8 cellular contexts compared by ENCODE assay signal in genomic region chr1:10909697-10910489, GRCh38.
A peak's percentile ranks its signal among the peaks of the same experiment; 100 is the strongest.
DNase-seq lines count a peak whose midpoint lies in the region; ATAC-seq, FAIRE-seq and TF ChIP-seq lines count a peak whose summit lies in the region.

No MANE protein-coding gene starts in this region.

- no peak for TF ChIP-seq POLR2A in stomach (IDR thresholded peaks at IDR 0.05)

- H3K4me3 ChIP-seq in DOHH2 (ENCODE audit: low read length), result no peak overlapping the region
- H3K4me3 ChIP-seq in mammary epithelial cell (replicated peaks in 1 of 3; ENCODE audit: insufficient read depth in 1 of 3, low read depth in 2 of 3, low read length in 3 of 3), result no peak overlapping the region
- no peak overlapping the region for H3K4me3 ChIP-seq in stomach

- no peaks in the 10 kb centered on the region for H3K36me3 ChIP-seq in DOHH2 (ENCODE audit: control insufficient read depth, low read length)
- no peaks in the 10 kb centered on the region for H3K36me3 ChIP-seq in mammary epithelial cell (ENCODE audit: insufficient read depth, low read length)
- no peaks in the 10 kb centered on the region for H3K36me3 ChIP-seq in stomach

- BruUV-seq in mammary epithelial cell (replicated peaks; lab: Mats Ljungman, UMichigan), result no TSS peak

- H3K27me3 ChIP-seq in DOHH2 (ENCODE audit: control insufficient read depth, low read length) (peaks cover 14% of the 10 kb centered on the region; the same call in 1 of the 2 replicates), mammary epithelial cell (ENCODE audit: insufficient read depth, low read length) (no peaks in the 10 kb centered on the region), stomach (peaks cover 0 to 19% (median 0%) of the 10 kb centered on the region in 3 donors)

- no peaks in the 10 kb centered on the region for H3K9me3 ChIP-seq in DOHH2 (ENCODE audit: control insufficient read depth, insufficient read depth, low read length)
- no peaks in the 10 kb centered on the region for H3K9me3 ChIP-seq in mammary epithelial cell (replicated peaks; ENCODE audit: insufficient read depth, low read length)
- H3K9me3 ChIP-seq in stomach, result no peaks in the 10 kb centered on the region

- CTCF ChIA-PET in mammary epithelial cell (lab: Charles Lee; ENCODE audit: low non-redundant PET), result interaction anchor here (0.5 kb wide), 1 partner anchor 52 kb away, joined by 4 read pairs; no protein-coding TSS in a partner anchor

- in situ Hi-C loops in mammary epithelial cell (cut with MboI; ENCODE audit: low sequenced_read_pairs in 2 of 2), result no loop called here

- H3K4me1 ChIP-seq in DOHH2 (ENCODE audit: control insufficient read depth, low read length), result peaks cover 7% of the 10 kb centered on the region
- peaks cover 9% of the 10 kb centered on the region for H3K4me1 ChIP-seq in mammary epithelial cell (ENCODE audit: insufficient read depth, low read length)
- H3K4me1 ChIP-seq in stomach, result peaks cover 0 to 5% (median 0%) of the 10 kb centered on the region in 4 donors

- H3K9me2 ChIP-seq in DOHH2 (replicated peaks; ENCODE audit: control insufficient read depth, low read length), result no peaks in the 10 kb centered on the region

- no peak overlapping the region for H2AFZ ChIP-seq in mammary epithelial cell (ENCODE audit: low read depth, low read length)

- 60% methylated on average over 11 of the region's 16 CpGs for WGBS in mammary epithelial cell (ENCODE audit: low coverage, missing lambda C conversion rate)
- WGBS in stomach, 5 donors, result 40 to 52% (median 44%) methylated on average over 14 to 16 of the region's 16 CpGs

- peak; percentile 95 for TF ChIP-seq CTCF in DOHH2 (IDR thresholded peaks at IDR 0.05; ENCODE audit: low read depth, low read length, poor library complexity, severe bottlenecking)
- peak; percentile 41 to 79 for TF ChIP-seq CTCF in mammary epithelial cell (conservative IDR thresholded peaks at IDR 0.05 in 1 of 2, IDR thresholded peaks at IDR 0.05 in 1 of 2; ENCODE audit: extremely low read depth in 1 of 2, insufficient read depth in 1 of 2, low read depth in 1 of 2, low read length in 2 of 2)
- peak in 5 of 7 experiments; percentile 26 to 70 (median 52) for TF ChIP-seq CTCF in stomach (IDR thresholded peaks at IDR 0.05)

- DNase-seq in KG1 (lab: John Stamatoyannopoulos, UW) (peak; percentile 33), mammary epithelial cell (peak; percentile 27), mucosa of gallbladder (ENCODE audit: low spot score) (peak; percentile 51), stomach (peak; percentile 77), frontal cortex (ENCODE audit: low spot score in 2 of 2) (no peak)
- DNase-seq in activated CD4-positive, CD25-positive, alpha-beta regulatory T cell (lab: John Stamatoyannopoulos, UW), result peak; percentile 52 to 60 (median 57)

- H4K20me1 ChIP-seq in DOHH2 (ENCODE audit: control insufficient read depth, insufficient read depth, low read depth, low read length), result no peaks in the 10 kb centered on the region
- H4K20me1 ChIP-seq in mammary epithelial cell (ENCODE audit: insufficient read depth, low read length), result no peaks in the 10 kb centered on the region

- H3F3A ChIP-seq in DOHH2 (ENCODE audit: control insufficient read depth, insufficient read depth), result no peaks in the 10 kb centered on the region

- H3K4me2 ChIP-seq in DOHH2 (ENCODE audit: low read length) (no peak overlapping the region), mammary epithelial cell (ENCODE audit: insufficient read depth, low read depth, low read length) (no peak overlapping the region)

- no peak overlapping the region for H3K9ac ChIP-seq in mammary epithelial cell (ENCODE audit: insufficient read depth, low read length)

- FAIRE-seq in frontal cortex (lab: Jason Lieb, UNC), result no peak

- no peak for ATAC-seq in GM18519 (IDR thresholded peaks at IDR 0.05; ENCODE audit: low FRiP score, unreplicated experiment)

- dilution Hi-C loops in mammary epithelial cell (cut with HindIII; ENCODE audit: low sequenced_read_pairs), result loop anchor here (5.0 kb wide), 3 partner anchors 42 to 102 kb away; partner anchors contain the start of gene TARDBP

- intact Hi-C loops in mammary epithelial cell (cut with micrococcal nuclease), result loop anchor here (1.0 to 10.0 kb wide), 5 partner anchors 43 to 485 kb away; no protein-coding TSS in a partner anchor
- intact Hi-C loops in stomach (cut with DNase I; ENCODE audit: low total_unique reads), result no loop called here

- no peaks in the 10 kb centered on the region for H3K79me2 ChIP-seq in DOHH2 (ENCODE audit: control insufficient read depth, low read length)
- no peaks in the 10 kb centered on the region for H3K79me2 ChIP-seq in mammary epithelial cell (ENCODE audit: insufficient read depth, low read length)

- no peak for TF ChIP-seq EP300 in stomach (IDR thresholded peaks at IDR 0.05)

- no peak overlapping the region for H3K27ac ChIP-seq in DOHH2 (ENCODE audit: low read depth, low read length)
- H3K27ac ChIP-seq in mammary epithelial cell (ENCODE audit: insufficient read depth, low read depth, low read length), result no peak overlapping the region
- no peak overlapping the region for H3K27ac ChIP-seq in stomach

Comparison
In these comparisons a context has a peak if more than half of its experiments do, and no peak if none do; other contexts are left out.
1. DNase-seq: peak in KG1 (single experiment), activated CD4-positive, CD25-positive, alpha-beta regulatory T cell (4 of 4), mammary epithelial cell (single experiment), mucosa of gallbladder (single experiment) and stomach (single experiment); none in frontal cortex (0 of 2).
2. Peak in every context shown above with its lines, with median percentiles within 50 percentile points of each other: CTCF ChIP-seq.